11 cellular contexts compared by ENCODE assay signal in genomic region chrX:21996872-21997271, GRCh38. TPM values are rescaled to one million over a fixed set of nuclear protein-coding genes. Genes with fewer than 3 reads are reported as not detected.
DNase-seq lines count a peak whose midpoint lies in the region; ATAC-seq, FAIRE-seq and TF ChIP-seq lines count a peak whose summit lies in the region.
"Had no signal": no experiment of that assay in that cellular context is flagged by ENCODE, and none has a peak within 500 bp of the region (broad histone marks: within the 10 kb centered on the region; RNA-seq: fewer than 3 reads in every experiment).

No MANE protein-coding gene starts in this region.

- FAIRE-seq in bronchial epithelial cell (lab: Jason Lieb, UNC) (no peak), frontal cortex (lab: Jason Lieb, UNC) (no peak)
- FAIRE-seq: endometrium had no signal

- peak overlapping the region in 1 of 10 donors; percentile 33 for H3K4me3 Mint-ChIP-seq in naive thymus-derived CD4-positive, alpha-beta T cell
- H3K4me3 Mint-ChIP-seq in T-cell = no peak overlapping the region
- H3K4me3 Mint-ChIP-seq: naive B cell had no signal

- peaks cover 0 to 14% (median 5%) of the 10 kb centered on the region in 7 donors for H3K4me1 Mint-ChIP-seq in naive thymus-derived CD4-positive, alpha-beta T cell
- peaks cover 7 to 13% (median 7%) of the 10 kb centered on the region in 3 donors for H3K4me1 Mint-ChIP-seq in T-cell

- H3K9me3 Mint-ChIP-seq in naive thymus-derived CD4-positive, alpha-beta T cell = no peaks in the 10 kb centered on the region
- H3K9me3 Mint-ChIP-seq in T-cell = no peaks in the 10 kb centered on the region

- peaks cover 0 to 18% (median 0%) of the 10 kb centered on the region in 5 donors for H3K36me3 Mint-ChIP-seq in naive thymus-derived CD4-positive, alpha-beta T cell
- peaks cover 17% of the 10 kb centered on the region for H3K36me3 Mint-ChIP-seq in T-cell
- H3K36me3 Mint-ChIP-seq: naive B cell had no signal

- DNase-seq in COLO829 (ENCODE audit: low spot score) = peak; percentile 93
- DNase-seq in MV-4-11 (lab: John Stamatoyannopoulos, UW) = peak; percentile 74
- DNase-seq in bronchial epithelial cell (ENCODE audit: low read depth) = peak; percentile 52
- no peak for DNase-seq in naive thymus-derived CD4-positive, alpha-beta T cell
- no peak for DNase-seq in activated CD4-positive, CD25-positive, alpha-beta regulatory T cell (lab: John Stamatoyannopoulos, UW)
- DNase-seq in frontal cortex (ENCODE audit: low spot score in 2 of 2) = no peak
- no peak for DNase-seq in T-cell
- DNase-seq: naive B cell, NCI-H748 treated with DMSO at 0.1 percent for 48 hours had no signal

- no peaks in the 10 kb centered on the region for H3K27me3 Mint-ChIP-seq in naive thymus-derived CD4-positive, alpha-beta T cell
- H3K27me3 Mint-ChIP-seq in T-cell = peaks cover 0 to 8% of the 10 kb centered on the region in 2 donors

- POLR2A ChIA-PET in naive thymus-derived CD4-positive, alpha-beta T cell (lab: Charles Lee) = no interaction called here
- POLR2A ChIA-PET in T-cell (lab: Charles Lee) = no interaction called here

- no peaks in the 10 kb centered on the region for H3K4me1 ChIP-seq in naive thymus-derived CD4-positive, alpha-beta T cell (ENCODE audit: control insufficient read depth in 2 of 2, insufficient read depth in 2 of 2, low read length in 2 of 2)

- H3K36me3 ChIP-seq in bronchial epithelial cell (ENCODE audit: control insufficient read depth, insufficient read depth, low read length) = no peaks in the 10 kb centered on the region
- no peaks in the 10 kb centered on the region for H3K36me3 ChIP-seq in naive thymus-derived CD4-positive, alpha-beta T cell (ENCODE audit: control insufficient read depth in 2 of 3, insufficient read depth in 3 of 3, low read length in 3 of 3)

- intact Hi-C loops in naive thymus-derived CD4-positive, alpha-beta T cell (cut with micrococcal nuclease) = no loop called here

- no peak overlapping the region for H3K27ac ChIP-seq in naive thymus-derived CD4-positive, alpha-beta T cell (ENCODE audit: low read depth, low read length)

- peak; percentile 83 for ATAC-seq in naive thymus-derived CD4-positive, alpha-beta T cell
- ATAC-seq in GM21619 (IDR thresholded peaks at IDR 0.05; ENCODE audit: unreplicated experiment) = no peak
- no peak for ATAC-seq in T-cell (replicated peaks in 1 of 4)

- no peaks in the 10 kb centered on the region for H3K9me3 ChIP-seq in naive thymus-derived CD4-positive, alpha-beta T cell (ENCODE audit: control insufficient read depth in 2 of 3, low read length in 3 of 3)

- TF ChIP-seq CTCF in bronchial epithelial cell (IDR thresholded peaks at IDR 0.05; ENCODE audit: insufficient read depth, low read length, severe bottlenecking) = no peak

- H3K4me3 ChIP-seq in bronchial epithelial cell (ENCODE audit: low read depth, low read length) = no peak overlapping the region
- H3K4me3 ChIP-seq in naive thymus-derived CD4-positive, alpha-beta T cell (ENCODE audit: low read length) = no peak overlapping the region

- peak overlapping the region in 3 of 9 donors; percentile 1 to 64 (median 47) for H3K27ac Mint-ChIP-seq in naive thymus-derived CD4-positive, alpha-beta T cell
- H3K27ac Mint-ChIP-seq in T-cell = peak overlapping the region in 1 of 2 donors; percentile 8
- H3K27ac Mint-ChIP-seq: naive B cell had no signal

- CTCF ChIA-PET in naive thymus-derived CD4-positive, alpha-beta T cell (lab: Charles Lee) = no interaction called here
- CTCF ChIA-PET in T-cell (lab: Charles Lee) = interaction anchor here (1.1 to 1.4 kb wide), 2 partner anchors 11 kb away, joined by 3 to 5 read pairs; no protein-coding TSS in a partner anchor

- H3K27me3 ChIP-seq in bronchial epithelial cell (ENCODE audit: control insufficient read depth, insufficient read depth, low read length) = no peaks in the 10 kb centered on the region
- no peaks in the 10 kb centered on the region for H3K27me3 ChIP-seq in naive thymus-derived CD4-positive, alpha-beta T cell (ENCODE audit: control insufficient read depth in 2 of 2, insufficient read depth in 2 of 2, low read length in 2 of 2)

RNA-seq across cellular contexts. Expression of gene PHEX, which starts 35.3 kb away (rescaled TPM):
- total RNA-seq in bronchial epithelial cell (5.3 and 16.6 TPM in 2 replicates), frontal cortex (2.0 TPM), T-cell (under 1 TPM; 0.07 to 0.35 (median 0.16) TPM)
- under 1 TPM; 0.08 to 0.32 (median 0.12) TPM for total RNA-seq in naive thymus-derived CD4-positive, alpha-beta T cell
- polyA plus RNA-seq in naive thymus-derived CD4-positive, alpha-beta T cell = not detected

RNA-seq across cellular contexts. Expression of gene SMS, which starts 56.4 kb away (rescaled TPM):
- total RNA-seq in bronchial epithelial cell (200 and 252 TPM in 2 replicates), frontal cortex (218 TPM), T-cell (10 to 100 TPM; 17.2 to 21.9 (median 18.5) TPM)
- total RNA-seq in naive thymus-derived CD4-positive, alpha-beta T cell = 10 to 100 TPM; 14.7 to 57.4 (median 20.4) TPM
- 10 to 100 TPM; 33.6 to 35.9 TPM for polyA plus RNA-seq in naive thymus-derived CD4-positive, alpha-beta T cell

Comparison
In these comparisons a context has a peak if more than half of its experiments do, and no peak if none do; other contexts are left out.
1. DNase-seq: peak in COLO829 (single experiment), MV-4-11 (single experiment) and bronchial epithelial cell (single experiment); none in naive thymus-derived CD4-positive, alpha-beta T cell (0 of 9), activated CD4-positive, CD25-positive, alpha-beta regulatory T cell (0 of 4), frontal cortex (0 of 2) and T-cell (0 of 34).